21 cellular contexts compared by ENCODE assay signal in genomic region chr17:29880031-29880430, GRCh38. TPM values are rescaled to one million over a fixed set of nuclear protein-coding genes. Genes with fewer than 3 reads are reported as not detected.
A peak's percentile ranks its signal among the peaks of the same experiment; 100 is the strongest.
DNase-seq lines count a peak whose midpoint lies in the region; ATAC-seq, FAIRE-seq and TF ChIP-seq lines count a peak whose summit lies in the region.
"Had no signal": no experiment of that assay in that cellular context is flagged by ENCODE, and none has a peak within 500 bp of the region (broad histone marks: within the 10 kb centered on the region; RNA-seq: fewer than 3 reads in every experiment).

No MANE protein-coding gene starts in this region.

- H3K9me3 Mint-ChIP-seq in neural crest cell = peaks cover 4% of the 10 kb centered on the region
- H3K9me3 Mint-ChIP-seq in stimulated activated naive B cell treated with anti-CD40 and anti-IgM and Interleukin-4, amounts not matched to agents 10 μg/mL and 1 μg/mL and 100 μg/mL, for 72 hours = peaks cover 0 to 4% of the 10 kb centered on the region in 2 donors
- H3K9me3 Mint-ChIP-seq: CD8-positive, alpha-beta T cell had no signal

- peaks cover 15% of the 10 kb centered on the region for H3K36me3 Mint-ChIP-seq in neural crest cell (ENCODE audit: low read depth)
- H3K36me3 Mint-ChIP-seq in stimulated activated naive B cell treated with anti-CD40 and anti-IgM and Interleukin-4, amounts not matched to agents 10 μg/mL and 1 μg/mL and 100 μg/mL, for 72 hours = peaks cover 4 to 11% of the 10 kb centered on the region in 2 donors
- H3K36me3 Mint-ChIP-seq: CD8-positive, alpha-beta T cell had no signal

- ATAC-seq in GM19035 (IDR thresholded peaks at IDR 0.05; ENCODE audit: unreplicated experiment) = no peak
- ATAC-seq in stimulated activated naive B cell treated with anti-CD40 and anti-IgM and Interleukin-4, amounts not matched to agents 10 μg/mL and 1 μg/mL and 100 μg/mL, for 72 hours (replicated peaks) = no peak
- ATAC-seq: A549; CD8-positive, alpha-beta T cell; GM12878 had no signal

- H3K4me1 ChIP-seq in HEK293 (ENCODE audit: control insufficient read depth, insufficient read depth, low read length) = peaks cover 3% of the 10 kb centered on the region
- H3K4me1 ChIP-seq: A549, BE2C had no signal

- no peak overlapping the region for H3K27ac ChIP-seq in HEK293 (ENCODE audit: extremely low read depth, low read depth, low read length)
- H3K27ac ChIP-seq: A549 had no signal

- no peak for TF ChIP-seq CTCF in HEK293 (tag by site-specific recombination; IDR thresholded peaks at IDR 0.05)
- no peak for TF ChIP-seq CTCF in neural crest cell (conservative IDR thresholded peaks at IDR 0.05)

- TF ChIP-seq POLR2A in GM12892 (IDR thresholded peaks at IDR 0.05; ENCODE audit: low read depth, low read length) = no peak

- FAIRE-seq in GM12892 (lab: Jason Lieb, UNC) = peak; percentile 56
- no peak for FAIRE-seq in frontal cortex (lab: Jason Lieb, UNC)
- FAIRE-seq: D721Med, GM19239, H1 had no signal

- no peak overlapping the region for H3K4me3 Mint-ChIP-seq in neural crest cell
- no peak overlapping the region for H3K4me3 Mint-ChIP-seq in stimulated activated naive B cell treated with anti-CD40 and anti-IgM and Interleukin-4, amounts not matched to agents 10 μg/mL and 1 μg/mL and 100 μg/mL, for 72 hours
- H3K4me3 Mint-ChIP-seq: CD14-positive monocyte; CD8-positive, alpha-beta T cell had no signal

- no peak overlapping the region for H3K4me3 ChIP-seq in HEK293 (ENCODE audit: low read depth, low read length)
- H3K4me3 ChIP-seq: A549, GM12878 had no signal

- CTCF ChIA-PET in HEK293 (lab: Yijun Ruan, JAX) = interaction anchor here (2.2 to 2.3 kb wide), 2 partner anchors 12 to 51 kb away, joined by 8 to 11 read pairs; no protein-coding TSS in a partner anchor

- DNase-seq in GM12892 (ENCODE audit: insufficient read length) (no peak), RPMI7951 (ENCODE audit: low read depth) (peak; percentile 3), neural crest cell (ENCODE audit: low read depth, low spot score) (no peak), frontal cortex (ENCODE audit: low spot score in 2 of 2) (no peak), DMS79 treated with DMSO at 0.1 percent for 48 hours (lab: John Stamatoyannopoulos, UW) (no peak)
- DNase-seq in stimulated activated naive B cell treated with anti-CD40 and anti-IgM and Interleukin-4, amounts not matched to agents 10 μg/mL and 1 μg/mL and 100 μg/mL, for 72 hours = no peak
- DNase-seq: BE2C; CD8-positive, alpha-beta T cell; COR-L47; DMS153; DND-41; HCEC 1CT; KBM-7 had no signal

- H3K4me1 Mint-ChIP-seq in neural crest cell = peaks cover 5% of the 10 kb centered on the region
- H3K4me1 Mint-ChIP-seq in stimulated activated naive B cell treated with anti-CD40 and anti-IgM and Interleukin-4, amounts not matched to agents 10 μg/mL and 1 μg/mL and 100 μg/mL, for 72 hours = peaks cover 18 to 47% of the 10 kb centered on the region in 2 donors

- no peaks in the 10 kb centered on the region for H3K9me3 ChIP-seq in HEK293 (ENCODE audit: control insufficient read depth, insufficient read depth, low read depth, low read length)
- H3K9me3 ChIP-seq: A549, BE2C had no signal

- H3K27ac Mint-ChIP-seq in neural crest cell (ENCODE audit: unreplicated experiment) = peak overlapping the region; percentile 47
- H3K27ac Mint-ChIP-seq in stimulated activated naive B cell treated with anti-CD40 and anti-IgM and Interleukin-4, amounts not matched to agents 10 μg/mL and 1 μg/mL and 100 μg/mL, for 72 hours = no peak overlapping the region
- H3K27ac Mint-ChIP-seq: CD14-positive monocyte; CD8-positive, alpha-beta T cell had no signal

- POLR2A ChIA-PET in HEK293 (lab: Yijun Ruan, JAX) = no interaction called here

- no peaks in the 10 kb centered on the region for H3K36me3 ChIP-seq in HEK293 (ENCODE audit: control insufficient read depth in 2 of 2, insufficient read depth in 1 of 2, low read length in 2 of 2)
- H3K36me3 ChIP-seq: BE2C had no signal

- H3K27me3 Mint-ChIP-seq in neural crest cell (ENCODE audit: low read depth) = no peaks in the 10 kb centered on the region
- no peaks in the 10 kb centered on the region for H3K27me3 Mint-ChIP-seq in stimulated activated naive B cell treated with anti-CD40 and anti-IgM and Interleukin-4, amounts not matched to agents 10 μg/mL and 1 μg/mL and 100 μg/mL, for 72 hours

TF ChIP-seq in HEK293, 187 proteins besides CTCF, POLR2A, EP300 and RAD21:
- TF ChIP-seq OSR2 (tag by site-specific recombination; IDR thresholded peaks at IDR 0.05) = no peak
- TF ChIP-seq ZFP3 (tag by site-specific recombination; IDR thresholded peaks at IDR 0.05; ENCODE audit: low read depth) = peak; percentile 44; the same call in 1 of the 2 replicates

RNA-seq across cellular contexts. Expression of gene SSH2, which starts 50.0 kb away (rescaled TPM):
- 26.7 TPM for polyA plus RNA-seq in GM12892 (2012; ENCODE audit: missing spikeins)
- 8.7 and 9.2 TPM in 2 replicates for total RNA-seq in RPMI7951 (2014; rRNA removed; shearing (Covaris generic))
- total RNA-seq in neural crest cell (29.2 and 32.9 TPM in 2 replicates), frontal cortex (15.5 TPM)
